10 cellular contexts compared by ENCODE assay signal in genomic region chr2:88753833-88754584, GRCh38.
DNase-seq lines count a peak whose midpoint lies in the region; ATAC-seq and TF ChIP-seq lines count a peak whose summit lies in the region.
"Had no signal": no experiment of that assay in that cellular context is flagged by ENCODE, and none has a peak within 500 bp of the region (broad histone marks: within the 10 kb centered on the region; RNA-seq: fewer than 3 reads in every experiment).

No MANE protein-coding gene starts in this region.

- no peaks in the 10 kb centered on the region for H4K20me1 ChIP-seq in OCI-LY1 (ENCODE audit: insufficient read depth, low read length)

- no peaks in the 10 kb centered on the region for H3K9me3 ChIP-seq in OCI-LY1 (ENCODE audit: low read length)

- ATAC-seq in HG02623 (IDR thresholded peaks at IDR 0.05; ENCODE audit: unreplicated experiment) (peak; percentile 87), left lobe of liver (peak; percentile 69)

- H3K79me2 ChIP-seq in OCI-LY1 (ENCODE audit: insufficient read depth, low read length): no peaks in the 10 kb centered on the region

- TF ChIP-seq CTCF in OCI-LY1 (IDR thresholded peaks at IDR 0.05; ENCODE audit: low read length): no peak

- H3K4me2 ChIP-seq in OCI-LY1 (ENCODE audit: low read length): peak overlapping the region; percentile 59

- no peak overlapping the region for H2AFZ ChIP-seq in OCI-LY1 (ENCODE audit: low read length)

- H3K4me3 ChIP-seq in OCI-LY1 (ENCODE audit: low read depth, low read length, poor library complexity, severe bottlenecking): peak overlapping the region; percentile 22
- H3K4me3 ChIP-seq: lower lobe of right lung had no signal

- no peaks in the 10 kb centered on the region for H3K27me3 ChIP-seq in OCI-LY1 (ENCODE audit: insufficient read depth, low read length)

- H3K27ac ChIP-seq in OCI-LY1 (ENCODE audit: low read depth, low read length, poor library complexity, severe bottlenecking): peak overlapping the region; percentile 99
- H3K27ac ChIP-seq: 22Rv1, lower lobe of right lung had no signal

- no peaks in the 10 kb centered on the region for H3K9me2 ChIP-seq in OCI-LY1 (ENCODE audit: low read depth, low read length)

- peak; percentile 46 for DNase-seq in DMS79 treated with DMSO at 0.1 percent for 48 hours (lab: John Stamatoyannopoulos, UW)
- DNase-seq in DMS79 (lab: John Stamatoyannopoulos, UW): no peak
- no peak for DNase-seq in left lobe of liver (ENCODE audit: low spot score)
- DNase-seq in HPDE6-E6E7 (ENCODE audit: extremely low spot score): no peak
- DNase-seq in cortex of kidney (lab: John Stamatoyannopoulos, UW): no peak
- DNase-seq in SKM-1 (lab: John Stamatoyannopoulos, UW; ENCODE audit: unreplicated experiment): no peak
- DNase-seq: lower lobe of right lung had no signal

- H3K4me1 ChIP-seq in OCI-LY1 (ENCODE audit: insufficient read depth, low read length, severe bottlenecking): peaks cover 78% of the 10 kb centered on the region
- H3K4me1 ChIP-seq: lower lobe of right lung had no signal

- H3K9ac ChIP-seq in OCI-LY1 (ENCODE audit: low read length): peak overlapping the region; percentile 65

- peaks cover 26% of the 10 kb centered on the region for H3K36me3 ChIP-seq in OCI-LY1 (ENCODE audit: insufficient read depth, low read length)

- H3F3A ChIP-seq in OCI-LY1 (ENCODE audit: insufficient read depth, low read length): no peaks in the 10 kb centered on the region
